Comparison of ENCODE assay signal across 22 cellular contexts in genomic region chr7:20535541-20535940, GRCh38.
"Had no signal": no experiment of that assay in that cellular context is flagged by ENCODE, and none has a peak within 500 bp of the region (broad histone marks: within the 10 kb centered on the region; RNA-seq: fewer than 3 reads in every experiment).

No MANE protein-coding gene starts in this region.

- H3K9me3 ChIP-seq: MG63, SK-N-SH had no signal

- H3K4me2 ChIP-seq: SK-N-SH had no signal

- H3K9ac ChIP-seq: SK-N-SH had no signal

- DNase-seq: Karpas-422, KG1, MG63, NCI-H1092, NCI-H1105 treated with DMSO at 0.1 percent for 48 hours, NCI-H1417 treated with DMSO at 0.1 percent for 48 hours, NCI-H146, NCI-H1694 treated with DMSO at 0.1 percent for 48 hours, NCI-H1930, NCI-H2081, NCI-H2171, NCI-H226, NCI-H446, NCI-H510A, NCI-H524 treated with DMSO at 0.1 percent for 48 hours, NCI-H69, NCI-H774, SHP77, SK-N-SH, SW 1271 had no signal

- H3K4me3 ChIP-seq: MG63 had no signal

- H3K27ac ChIP-seq: RWPE1 had no signal

- H3K27me3 ChIP-seq: MG63 had no signal

- ATAC-seq: Panc1 had no signal

- H3K36me3 ChIP-seq: MG63 had no signal
